In the genomic region with DNA sequence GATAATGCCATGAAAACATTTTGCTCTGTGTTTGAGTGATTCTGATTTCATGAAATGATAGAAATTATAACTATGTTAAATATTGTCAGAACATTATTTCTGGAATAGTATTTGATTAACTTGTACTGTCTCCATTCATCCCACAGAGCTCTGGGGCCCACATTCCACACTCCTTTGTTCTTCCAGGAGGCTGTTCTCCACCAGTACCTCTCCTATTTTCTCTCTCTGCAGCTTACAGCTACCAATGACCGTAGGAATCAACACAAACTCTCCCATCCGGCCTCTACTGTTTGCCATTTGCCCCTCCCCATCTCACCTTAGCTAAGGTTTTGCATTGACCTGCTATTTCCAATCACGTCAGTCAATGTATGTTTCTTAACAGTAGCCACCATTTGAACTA, we compare ENCODE assay signal across 12 cellular contexts.
"Had no signal": no experiment of that assay in that cellular context is flagged by ENCODE, and none has a peak within 500 bp of the region (broad histone marks: within the 10 kb centered on the region; RNA-seq: fewer than 3 reads in every experiment).

No MANE protein-coding gene starts in this region.

- H3K9me3 Mint-ChIP-seq: endodermal cell; neural crest cell; stimulated activated naive CD8-positive, alpha-beta T cell treated with anti-CD3 and anti-CD28 coated beads, Interleukin-15, Interleukin-2, amounts not matched to agents 100 ng/mL and 50 ng/mL, for 24 hours; T-helper 2 cell treated with Interferon-gamma antibody and Interleukin-4, amounts not matched to agents 5 μg/mL and 100 μg/mL, for 36 hours had no signal

- H3K4me3 ChIP-seq: left ventricle myocardium inferior, ovary, psoas muscle, upper lobe of left lung had no signal

- H3K27me3 Mint-ChIP-seq: activated naive CD8-positive, alpha-beta T cell had no signal

- H3K27ac Mint-ChIP-seq: activated CD4-positive, alpha-beta T cell treated with anti-CD3 and anti-CD28 coated beads for 36 hours; activated naive CD8-positive, alpha-beta T cell; endodermal cell; stimulated activated naive CD8-positive, alpha-beta T cell treated with anti-CD3 and anti-CD28 coated beads, Interleukin-15, Interleukin-2, amounts not matched to agents 100 ng/mL and 50 ng/mL, for 24 hours; T-helper 2 cell treated with Interferon-gamma antibody and Interleukin-4, amounts not matched to agents 5 μg/mL and 100 μg/mL, for 36 hours had no signal

- H3K27ac ChIP-seq: epithelial cell of prostate, foreskin keratinocyte, left ventricle myocardium inferior, ovary, psoas muscle, upper lobe of left lung had no signal

- H3K36me3 Mint-ChIP-seq: activated naive CD8-positive, alpha-beta T cell had no signal

- H3K4me3 Mint-ChIP-seq: activated CD4-positive, alpha-beta T cell treated with anti-CD3 and anti-CD28 coated beads for 36 hours; activated naive CD8-positive, alpha-beta T cell; endodermal cell; neural crest cell; stimulated activated naive CD8-positive, alpha-beta T cell treated with anti-CD3 and anti-CD28 coated beads, Interleukin-15, Interleukin-2, amounts not matched to agents 100 ng/mL and 50 ng/mL, for 24 hours had no signal

- H3K9me3 ChIP-seq: left ventricle myocardium inferior, ovary, psoas muscle, upper lobe of left lung had no signal

- H3K27me3 ChIP-seq: foreskin keratinocyte, ovary, upper lobe of left lung had no signal

- H3K4me1 ChIP-seq: foreskin keratinocyte had no signal

- H3K36me3 ChIP-seq: left ventricle myocardium inferior, ovary, upper lobe of left lung had no signal
